Comparison of ENCODE assay signal across 25 cellular contexts in genomic region chr5:80077317-80077716, GRCh38. TPM values are rescaled to one million over a fixed set of nuclear protein-coding genes. Genes with fewer than 3 reads are reported as not detected.
"Had no signal": no experiment of that assay in that cellular context is flagged by ENCODE, and none has a peak within 500 bp of the region (broad histone marks: within the 10 kb centered on the region; RNA-seq: fewer than 3 reads in every experiment).

No MANE protein-coding gene starts in this region.

- H3K4me3 Mint-ChIP-seq: immature natural killer cell; naive thymus-derived CD4-positive, alpha-beta T cell; nephron; stimulated activated memory B cell treated with anti-CD40 and anti-IgM and Interleukin-4, amounts not matched to agents 10 μg/mL and 1 μg/mL and 100 μg/mL, for 72 hours; type B pancreatic cell had no signal

- H3K4me1 ChIP-seq: psoas muscle, testis, tibial artery had no signal

- ATAC-seq: naive thymus-derived CD4-positive, alpha-beta T cell; psoas muscle; sciatic nerve; stimulated activated memory B cell treated with anti-CD40 and anti-IgM and Interleukin-4, amounts not matched to agents 10 μg/mL and 1 μg/mL and 100 μg/mL, for 72 hours; stimulated activated naive CD8-positive, alpha-beta T cell treated with anti-CD3 and anti-CD28 coated beads, Interleukin-15, Interleukin-2, amounts not matched to agents 100 U/mL and 50 U/mL, for 24 hours had no signal

- H3K36me3 ChIP-seq: ovary, tibial artery had no signal

- H3K9me3 Mint-ChIP-seq: immature natural killer cell; naive thymus-derived CD4-positive, alpha-beta T cell; nephron; stimulated activated memory B cell treated with anti-CD40 and anti-IgM and Interleukin-4, amounts not matched to agents 10 μg/mL and 1 μg/mL and 100 μg/mL, for 72 hours; type B pancreatic cell had no signal

- H3K27ac Mint-ChIP-seq: immature natural killer cell; nephron; stimulated activated memory B cell treated with anti-CD40 and anti-IgM and Interleukin-4, amounts not matched to agents 10 μg/mL and 1 μg/mL and 100 μg/mL, for 72 hours; type B pancreatic cell had no signal

- H3K4me1 Mint-ChIP-seq: stimulated activated memory B cell treated with anti-CD40 and anti-IgM and Interleukin-4, amounts not matched to agents 10 μg/mL and 1 μg/mL and 100 μg/mL, for 72 hours had no signal

- H3K36me3 Mint-ChIP-seq: immature natural killer cell; stimulated activated memory B cell treated with anti-CD40 and anti-IgM and Interleukin-4, amounts not matched to agents 10 μg/mL and 1 μg/mL and 100 μg/mL, for 72 hours; type B pancreatic cell had no signal

- H3K9me3 ChIP-seq: ovary, psoas muscle, testis, tibial artery had no signal

- H3K27me3 ChIP-seq: dorsolateral prefrontal cortex, ovary, testis, tibial artery had no signal

- DNase-seq: central memory CD4-positive, alpha-beta T cell; dorsolateral prefrontal cortex; effector CD4-positive, alpha-beta T cell; hypothalamus; immature natural killer cell; kidney glomerular epithelial cell; mesenchymal stem cell; midbrain; naive thymus-derived CD4-positive, alpha-beta T cell; occipital lobe; ovary; psoas muscle; retina; stimulated activated CD4-positive, alpha-beta T cell treated with anti-CD3 and anti-CD28 coated beads, Interleukin-12 subunit alpha, Interleukin-12 subunit beta, amount 100 ng/mL, for 4 hours; stimulated activated CD4-positive, alpha-beta T cell treated with anti-CD3 and anti-CD28 coated beads, Interleukin-2, amount 100 ng/mL, for 24 hours; stimulated activated CD4-positive, alpha-beta T cell treated with anti-CD3 and anti-CD28 coated beads, Interleukin-4, amount 100 ng/mL, for 24 hours; stimulated activated naive CD8-positive, alpha-beta T cell treated with anti-CD3 and anti-CD28 coated beads, Interleukin-15, Interleukin-2, amounts not matched to agents 100 U/mL and 50 U/mL, for 24 hours; substantia nigra; testis; tibial artery had no signal

- H3K4me3 ChIP-seq: dorsolateral prefrontal cortex, ovary, psoas muscle, smooth muscle cell, testis, tibial artery had no signal

- H3K27ac ChIP-seq: dorsolateral prefrontal cortex, ovary, psoas muscle, testis, tibial artery had no signal

RNA-seq across cellular contexts. Expression of gene THBS4, which starts 42.2 kb away (rescaled TPM):
- polyA plus RNA-seq: immature natural killer cell had no signal
